In genomic region chr3:52313774-52314188, GRCh38 we compare ENCODE assay signal across 1 cellular context.
TF ChIP-seq lines count a peak whose summit lies in the region.

No MANE protein-coding gene starts in this region.

TF ChIP-seq in H1, 55 proteins besides CTCF, POLR2A, EP300 and RAD21:
- no peak for TF ChIP-seq POU5F1 (IDR thresholded peaks at IDR 0.05; ENCODE audit: low read depth, low read length)
- no peak for TF ChIP-seq KDM1A (IDR thresholded peaks at IDR 0.05; ENCODE audit: borderline replicate concordance, low read length)
- no peak for TF ChIP-seq SUZ12 (IDR thresholded peaks at IDR 0.05; ENCODE audit: low read length)
- TF ChIP-seq TAF7 (optimal IDR thresholded peaks at IDR 0.05; ENCODE audit: borderline replicate concordance, low read depth, low read length), result no peak
- no peak for TF ChIP-seq PHF8 (conservative IDR thresholded peaks at IDR 0.05; ENCODE audit: low read depth, low read length)
- TF ChIP-seq GTF2F1 (IDR thresholded peaks at IDR 0.05; ENCODE audit: borderline replicate concordance, low read depth, low read length), result no peak
- TF ChIP-seq GABPA (IDR thresholded peaks at IDR 0.05; ENCODE audit: borderline replicate concordance, insufficient read depth, low read length), result no peak
- TF ChIP-seq JUN (IDR thresholded peaks at IDR 0.05; ENCODE audit: low read depth, low read length), result no peak
- no peak for TF ChIP-seq KDM4A (IDR thresholded peaks at IDR 0.05; ENCODE audit: low read depth, low read length, severe bottlenecking)
- TF ChIP-seq NRF1 (IDR thresholded peaks at IDR 0.05; ENCODE audit: low read depth, low read length), result no peak
- no peak for TF ChIP-seq TBP (IDR thresholded peaks at IDR 0.05; ENCODE audit: low read depth, low read length)
- no peak for TF ChIP-seq YY1 (IDR thresholded peaks at IDR 0.05; ENCODE audit: low read depth, low read length)
- no peak for TF ChIP-seq RNF2 (IDR thresholded peaks at IDR 0.05; ENCODE audit: borderline replicate concordance, low read depth, low read length, missing control alignments, poor library complexity, severe bottlenecking)
- TF ChIP-seq RFX5 (IDR thresholded peaks at IDR 0.05; ENCODE audit: borderline replicate concordance, low read depth, low read length), result no peak
- TF ChIP-seq HDAC6 (IDR thresholded peaks at IDR 0.05; ENCODE audit: low read depth, low read length), result no peak
- no peak for TF ChIP-seq CREB1 (IDR thresholded peaks at IDR 0.05)
